In the genomic region with DNA sequence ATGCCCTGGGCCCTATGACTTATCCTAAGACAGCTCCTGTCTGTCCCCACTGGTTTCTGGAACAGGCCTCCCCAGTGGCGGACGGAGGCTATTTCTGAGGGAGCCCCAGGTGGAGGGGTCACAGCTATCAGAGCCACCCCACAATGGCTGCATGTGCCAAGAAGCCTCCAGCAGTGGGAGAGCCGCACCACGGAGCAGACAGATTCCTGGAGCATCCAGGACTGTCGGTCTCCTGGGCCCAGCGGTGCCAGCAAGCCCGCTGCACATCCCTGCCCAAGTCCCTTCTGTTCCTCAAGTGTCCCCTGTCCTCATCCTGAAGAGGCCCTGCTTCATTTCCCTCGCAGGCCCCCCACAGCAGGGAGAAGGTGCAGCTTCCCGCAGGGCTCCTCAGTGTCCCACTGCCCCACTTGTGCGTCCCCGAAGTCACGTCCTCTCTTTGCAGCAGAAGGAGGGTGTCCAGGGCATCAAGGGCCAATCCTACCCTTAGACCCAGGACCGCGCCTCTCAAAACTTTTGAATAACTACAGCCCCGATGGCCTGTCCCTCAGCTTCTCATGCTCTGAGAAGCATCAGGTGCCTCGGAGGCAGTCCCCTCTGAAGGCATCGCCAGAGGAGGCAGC, we compare ENCODE assay signal across 22 cellular contexts.
DNase-seq lines count a peak whose midpoint lies in the region; ATAC-seq and TF ChIP-seq lines count a peak whose summit lies in the region.
"Had no signal": no experiment of that assay in that cellular context is flagged by ENCODE, and none has a peak within 500 bp of the region (broad histone marks: within the 10 kb centered on the region; RNA-seq: fewer than 3 reads in every experiment).

No MANE protein-coding gene starts in this region.

- no peak overlapping the region for H2BK15ac ChIP-seq in H9 (ENCODE audit: low read depth, low read length)

- peaks cover 4 to 6% of the 10 kb centered on the region in 2 experiments; a peak in 4 of 5 replicates for H3K9me3 Mint-ChIP-seq in H9
- peaks cover 1 to 31% (median 9%) of the 10 kb centered on the region in 11 donors for H3K9me3 Mint-ChIP-seq in naive thymus-derived CD4-positive, alpha-beta T cell
- H3K9me3 Mint-ChIP-seq in activated naive CD8-positive, alpha-beta T cell treated with anti-CD3 and anti-CD28 coated beads, Interleukin-2, amount 50 U/mL, for 24 hours, result peaks cover 11% of the 10 kb centered on the region
- H3K9me3 Mint-ChIP-seq in stimulated activated memory B cell treated with anti-CD40 and anti-IgM and Interleukin-4, amounts not matched to agents 10 μg/mL and 1 μg/mL and 100 μg/mL, for 72 hours, result peaks cover 12% of the 10 kb centered on the region

- TF ChIP-seq CTCF in H9 (conservative IDR thresholded peaks at IDR 0.05), result no peak
- no peak for TF ChIP-seq CTCF in coronary artery (IDR thresholded peaks at IDR 0.05)
- no peak for TF ChIP-seq CTCF in stomach (IDR thresholded peaks at IDR 0.05)

- no peaks in the 10 kb centered on the region for H3K79me1 ChIP-seq in H9 (ENCODE audit: insufficient read depth, low read depth, low read length, poor library complexity, severe bottlenecking)

- no peak overlapping the region for H3T11ph ChIP-seq in H9 (ENCODE audit: low read length)

- H3K27ac Mint-ChIP-seq in H9, result no peak overlapping the region
- no peak overlapping the region for H3K27ac Mint-ChIP-seq in naive thymus-derived CD4-positive, alpha-beta T cell
- H3K27ac Mint-ChIP-seq in activated naive CD8-positive, alpha-beta T cell treated with anti-CD3 and anti-CD28 coated beads, Interleukin-2, amount 50 U/mL, for 24 hours, result no peak overlapping the region
- no peak overlapping the region for H3K27ac Mint-ChIP-seq in stimulated activated memory B cell treated with anti-CD40 and anti-IgM and Interleukin-4, amounts not matched to agents 10 μg/mL and 1 μg/mL and 100 μg/mL, for 72 hours
- H3K27ac Mint-ChIP-seq: CD4-positive, alpha-beta T cell had no signal

- no peaks in the 10 kb centered on the region for H3K4me1 Mint-ChIP-seq in H9
- peaks cover 0 to 16% (median 0%) of the 10 kb centered on the region in 7 donors for H3K4me1 Mint-ChIP-seq in naive thymus-derived CD4-positive, alpha-beta T cell
- peaks cover 21% of the 10 kb centered on the region for H3K4me1 Mint-ChIP-seq in activated naive CD8-positive, alpha-beta T cell treated with anti-CD3 and anti-CD28 coated beads, Interleukin-2, amount 50 U/mL, for 24 hours
- no peaks in the 10 kb centered on the region for H3K4me1 Mint-ChIP-seq in stimulated activated memory B cell treated with anti-CD40 and anti-IgM and Interleukin-4, amounts not matched to agents 10 μg/mL and 1 μg/mL and 100 μg/mL, for 72 hours

- intact Hi-C loops in naive thymus-derived CD4-positive, alpha-beta T cell (cut with micrococcal nuclease), result no loop called here
- intact Hi-C loops in stomach (cut with DNase I; ENCODE audit: low total_unique reads), result no loop called here

- no peak overlapping the region for H2BK20ac ChIP-seq in H9 (ENCODE audit: low read depth, low read length, poor library complexity, severe bottlenecking)

- no CpG with 5 or more reads among the region's 17 CpGs for WGBS in H9 (ENCODE audit: extremely low coverage, insufficient read length, low lambda C conversion rate)
- 89 to 95% (median 91%) methylated on average over 11 to 17 of the region's 17 CpGs for WGBS in stomach, 5 donors

- no peaks in the 10 kb centered on the region for H3K36me3 Mint-ChIP-seq in H9 (ENCODE audit: insufficient read depth in 1 of 3, low read depth in 3 of 3)
- peaks cover 0 to 4% (median 0%) of the 10 kb centered on the region in 5 donors for H3K36me3 Mint-ChIP-seq in naive thymus-derived CD4-positive, alpha-beta T cell
- H3K36me3 Mint-ChIP-seq in activated naive CD8-positive, alpha-beta T cell treated with anti-CD3 and anti-CD28 coated beads, Interleukin-2, amount 50 U/mL, for 24 hours (ENCODE audit: low read depth), result no peaks in the 10 kb centered on the region
- no peaks in the 10 kb centered on the region for H3K36me3 Mint-ChIP-seq in stimulated activated memory B cell treated with anti-CD40 and anti-IgM and Interleukin-4, amounts not matched to agents 10 μg/mL and 1 μg/mL and 100 μg/mL, for 72 hours

- no peak for TF ChIP-seq EP300 in stomach (IDR thresholded peaks at IDR 0.05)

- H3K4me1 ChIP-seq in H9 (ENCODE audit: insufficient read depth, low read length), result no peaks in the 10 kb centered on the region
- no peaks in the 10 kb centered on the region for H3K4me1 ChIP-seq in naive thymus-derived CD4-positive, alpha-beta T cell (ENCODE audit: control insufficient read depth in 2 of 2, insufficient read depth in 2 of 2, low read length in 2 of 2)
- H3K4me1 ChIP-seq in stomach, result no peaks in the 10 kb centered on the region
- H3K4me1 ChIP-seq: SJSA1 had no signal

- H3K23ac ChIP-seq in H9 (ENCODE audit: insufficient read length, low read depth, low read length), result no peak overlapping the region

- DNase-seq in H9 (peak; percentile 23), coronary artery (ENCODE audit: low spot score) (peak; percentile 66), stomach (peak; percentile 23), mucosa of gallbladder (ENCODE audit: low spot score) (no peak)
- no peak for DNase-seq in naive thymus-derived CD4-positive, alpha-beta T cell
- DNase-seq in activated naive CD8-positive, alpha-beta T cell treated with anti-CD3 and anti-CD28 coated beads, Interleukin-2, amount 50 U/mL, for 24 hours, result no peak
- DNase-seq: AML-193, GOT3, HCEC 1CT, KBM-7, NCI-H1105 treated with DMSO at 0.1 percent for 48 hours, NCI-H146, NCI-H1930, NCI-H2107, NCI-H446, NCI-H524 treated with DMSO at 0.1 percent for 48 hours, NCI-H774, Right ventricle myocardium superior had no signal

- no peaks in the 10 kb centered on the region for H3K36me3 ChIP-seq in naive thymus-derived CD4-positive, alpha-beta T cell (ENCODE audit: control insufficient read depth in 2 of 3, insufficient read depth in 3 of 3, low read length in 3 of 3)
- H3K36me3 ChIP-seq in stomach, result no peaks in the 10 kb centered on the region
- H3K36me3 ChIP-seq: BLaER1 treated with 17β-estradiol and CSF1 and Interleukin-3, amounts not matched to agents 10 nM and 100 nM; SJSA1 had no signal

- H2BK5ac ChIP-seq in H9 (ENCODE audit: insufficient read length, low read length), result no peak overlapping the region

- H3K27ac ChIP-seq in H9 (ENCODE audit: insufficient read length, low read depth, low read length) (no peak overlapping the region), coronary artery (no peak overlapping the region), stomach (no peak overlapping the region)
- no peak overlapping the region for H3K27ac ChIP-seq in naive thymus-derived CD4-positive, alpha-beta T cell (ENCODE audit: low read depth, low read length)
- H3K27ac ChIP-seq: BLaER1 treated with 17β-estradiol and CSF1 and Interleukin-3, amounts not matched to agents 10 nM and 100 nM; SJSA1 had no signal

- no peak overlapping the region for H4K91ac ChIP-seq in H9 (ENCODE audit: insufficient read length, low read depth, low read length)

- H3K9me3 ChIP-seq in H9 (ENCODE audit: control insufficient read depth, low read depth, low read length), result no peaks in the 10 kb centered on the region
- H3K9me3 ChIP-seq in naive thymus-derived CD4-positive, alpha-beta T cell (ENCODE audit: control insufficient read depth in 2 of 3, low read length in 3 of 3), result no peaks in the 10 kb centered on the region
- H3K9me3 ChIP-seq in stomach, result no peaks in the 10 kb centered on the region
- H3K9me3 ChIP-seq: SJSA1 had no signal

- H3K14ac ChIP-seq in H9 (ENCODE audit: insufficient read depth, low read length), result no peak overlapping the region

- H3K4ac ChIP-seq in H9 (ENCODE audit: low read depth, low read length), result no peak overlapping the region

- H2BK12ac ChIP-seq in H9 (ENCODE audit: insufficient read length, low read depth, low read length), result no peak overlapping the region

- H3K27me3 Mint-ChIP-seq in H9 (ENCODE audit: low read depth), result peaks cover 3% of the 10 kb centered on the region; the same call in 1 of the 2 replicates
- H3K27me3 Mint-ChIP-seq in naive thymus-derived CD4-positive, alpha-beta T cell, result peaks cover 0 to 7% (median 0%) of the 10 kb centered on the region in 5 donors
- H3K27me3 Mint-ChIP-seq in activated naive CD8-positive, alpha-beta T cell treated with anti-CD3 and anti-CD28 coated beads, Interleukin-2, amount 50 U/mL, for 24 hours, result peaks cover 4% of the 10 kb centered on the region
- no peaks in the 10 kb centered on the region for H3K27me3 Mint-ChIP-seq in stimulated activated memory B cell treated with anti-CD40 and anti-IgM and Interleukin-4, amounts not matched to agents 10 μg/mL and 1 μg/mL and 100 μg/mL, for 72 hours
- H3K27me3 Mint-ChIP-seq: CD4-positive, alpha-beta T cell had no signal

- H3K23me2 ChIP-seq in H9 (ENCODE audit: insufficient read length, low read depth, low read length, poor library complexity, severe bottlenecking), result no peaks in the 10 kb centered on the region

- H3K4me3 ChIP-seq in coronary artery (no peak overlapping the region), stomach (no peak overlapping the region)
- H3K4me3 ChIP-seq in naive thymus-derived CD4-positive, alpha-beta T cell (ENCODE audit: low read length), result no peak overlapping the region
- H3K4me3 ChIP-seq: BLaER1 treated with 17β-estradiol and CSF1 and Interleukin-3, amounts not matched to agents 10 nM and 100 nM; SJSA1 had no signal

- ATAC-seq in naive thymus-derived CD4-positive, alpha-beta T cell, result peak; percentile 12
- no peak for ATAC-seq in activated naive CD8-positive, alpha-beta T cell treated with anti-CD3 and anti-CD28 coated beads, Interleukin-2, amount 50 U/mL, for 24 hours
- ATAC-seq in stimulated activated memory B cell treated with anti-CD40 and anti-IgM and Interleukin-4, amounts not matched to agents 10 μg/mL and 1 μg/mL and 100 μg/mL, for 72 hours, result no peak

- CTCF ChIA-PET in naive thymus-derived CD4-positive, alpha-beta T cell (lab: Charles Lee), result no interaction called here

- TF ChIP-seq POLR2A in stomach (IDR thresholded peaks at IDR 0.05), result no peak

- no peak overlapping the region for H3K56ac ChIP-seq in H9 (ENCODE audit: insufficient read length, low read depth, low read length)

- POLR2A ChIA-PET in naive thymus-derived CD4-positive, alpha-beta T cell (lab: Charles Lee), result no interaction called here

- H2BK120ac ChIP-seq in H9 (ENCODE audit: low read depth, low read length, poor library complexity, severe bottlenecking), result no peak overlapping the region

- no peak overlapping the region for H3K18ac ChIP-seq in H9 (ENCODE audit: insufficient read length, low read depth, low read length)

- H3K79me2 ChIP-seq in H9 (ENCODE audit: insufficient read depth, low read length), result no peaks in the 10 kb centered on the region

- H3K27me3 ChIP-seq in H9 (ENCODE audit: insufficient read depth, low read length), result no peaks in the 10 kb centered on the region
- H3K27me3 ChIP-seq in naive thymus-derived CD4-positive, alpha-beta T cell (ENCODE audit: control insufficient read depth in 2 of 2, insufficient read depth in 2 of 2, low read length in 2 of 2), result no peaks in the 10 kb centered on the region
- no peaks in the 10 kb centered on the region for H3K27me3 ChIP-seq in stomach

- no peak overlapping the region for H4K8ac ChIP-seq in H9 (replicated peaks; ENCODE audit: insufficient read length, low read depth, low read length)

- no peak overlapping the region for H3K4me3 Mint-ChIP-seq in H9
- H3K4me3 Mint-ChIP-seq in naive thymus-derived CD4-positive, alpha-beta T cell, result no peak overlapping the region
- H3K4me3 Mint-ChIP-seq in activated naive CD8-positive, alpha-beta T cell treated with anti-CD3 and anti-CD28 coated beads, Interleukin-2, amount 50 U/mL, for 24 hours, result no peak overlapping the region
- no peak overlapping the region for H3K4me3 Mint-ChIP-seq in stimulated activated memory B cell treated with anti-CD40 and anti-IgM and Interleukin-4, amounts not matched to agents 10 μg/mL and 1 μg/mL and 100 μg/mL, for 72 hours
- H3K4me3 Mint-ChIP-seq: CD4-positive, alpha-beta T cell had no signal

- H4K5ac ChIP-seq in H9 (ENCODE audit: insufficient read length, low read depth, low read length), result no peak overlapping the region

- no peak overlapping the region for H3K9ac ChIP-seq in H9 (ENCODE audit: extremely low read depth, insufficient read length, low read length)
- H3K9ac ChIP-seq: BLaER1 treated with 17β-estradiol and CSF1 and Interleukin-3, amounts not matched to agents 10 nM and 100 nM had no signal

- no peak overlapping the region for H2AK5ac ChIP-seq in H9 (ENCODE audit: insufficient read length, low read length)

- H4K20me1 ChIP-seq in H9 (ENCODE audit: control insufficient read depth, insufficient read depth, insufficient read length), result no peaks in the 10 kb centered on the region

- no peak overlapping the region for H2AFZ ChIP-seq in H9 (ENCODE audit: low read length)

- no peak overlapping the region for H3K4me2 ChIP-seq in H9 (ENCODE audit: insufficient read depth, insufficient read length, low read length)
- H3K4me2 ChIP-seq: BLaER1 treated with 17β-estradiol and CSF1 and Interleukin-3, amounts not matched to agents 10 nM and 100 nM had no signal

Comparison
In these comparisons a context has a peak if more than half of its experiments do, and no peak if none do; other contexts are left out.
1. DNase-seq: peak in H9 (single experiment), coronary artery (single experiment) and stomach (single experiment); none in naive thymus-derived CD4-positive, alpha-beta T cell (0 of 9), mucosa of gallbladder (single experiment) and activated naive CD8-positive, alpha-beta T cell treated with anti-CD3 and anti-CD28 coated beads, Interleukin-2, amount 50 U/mL, for 24 hours (single experiment).